In genomic region chr14:61588419-61588901, GRCh38 we compare ENCODE assay signal across 1 cellular context.
TF ChIP-seq lines count a peak whose summit lies in the region.

No MANE protein-coding gene starts in this region.

TF ChIP-seq in HEK293, 187 proteins besides CTCF, POLR2A, EP300 and RAD21 (continued from another document):
- TF ChIP-seq PRDM2 (tag by site-specific recombination; IDR thresholded peaks at IDR 0.05; ENCODE audit: borderline replicate concordance) (no peak), ZNF707 (tag by site-specific recombination; IDR thresholded peaks at IDR 0.05) (no peak), ZSCAN4 (tag by site-specific recombination; IDR thresholded peaks at IDR 0.05) (no peak), ZNF354C (tag by site-specific recombination; IDR thresholded peaks at IDR 0.05; ENCODE audit: borderline replicate concordance, low read depth) (no peak), ZNF274 (IDR thresholded peaks at IDR 0.05; ENCODE audit: low read length) (no peak), ZNF274 (tag by site-specific recombination; IDR thresholded peaks at IDR 0.05; ENCODE audit: borderline replicate concordance) (no peak), ZNF146 (tag by site-specific recombination; IDR thresholded peaks at IDR 0.05) (no peak), ZNF26 (tag by site-specific recombination; IDR thresholded peaks at IDR 0.05) (no peak), ZNF132 (tag by site-specific recombination; IDR thresholded peaks at IDR 0.05; ENCODE audit: borderline replicate concordance) (no peak), ZNF521 (tag by site-specific recombination; IDR thresholded peaks at IDR 0.05) (no peak), ZNF24 (tag by site-specific recombination; IDR thresholded peaks at IDR 0.05) (no peak), ZNF776 (tag by site-specific recombination; IDR thresholded peaks at IDR 0.05; ENCODE audit: borderline replicate concordance) (no peak), YY1 (tag by site-specific recombination; IDR thresholded peaks at IDR 0.05) (no peak), ZNF792 (tag by site-specific recombination; IDR thresholded peaks at IDR 0.05) (no peak), PRDM6 (tag by site-specific recombination; IDR thresholded peaks at IDR 0.05) (peak; percentile 39), ZNF266 (tag by site-specific recombination; IDR thresholded peaks at IDR 0.05; ENCODE audit: low read depth) (no peak), ZNF416 (tag by site-specific recombination; IDR thresholded peaks at IDR 0.05) (no peak), ZNF221 (tag by site-specific recombination; IDR thresholded peaks at IDR 0.05; ENCODE audit: borderline replicate concordance) (no peak), ZNF639 (tag by site-specific recombination; IDR thresholded peaks at IDR 0.05) (no peak), RBAK (tag by site-specific recombination; IDR thresholded peaks at IDR 0.05) (no peak), ZNF645 (tag by site-specific recombination; IDR thresholded peaks at IDR 0.05) (no peak), ZNF37A (tag by site-specific recombination; IDR thresholded peaks at IDR 0.05) (no peak), MYNN (tag by site-specific recombination; IDR thresholded peaks at IDR 0.05; ENCODE audit: borderline replicate concordance) (no peak), ZNF585B (tag by site-specific recombination; IDR thresholded peaks at IDR 0.05) (no peak), AEBP2 (tag by site-specific recombination; IDR thresholded peaks at IDR 0.05; ENCODE audit: borderline replicate concordance) (no peak), ZNF548 (tag by site-specific recombination; IDR thresholded peaks at IDR 0.05) (no peak), ZNF248 (tag by site-specific recombination; IDR thresholded peaks at IDR 0.05) (no peak), ZNF555 (tag by site-specific recombination; conservative IDR thresholded peaks at IDR 0.05) (no peak), ZNF600 (tag by site-specific recombination; IDR thresholded peaks at IDR 0.05) (0 out of 2 replicates have a peak, but pooled peaks have one; percentile 29), ZNF549 (tag by site-specific recombination; IDR thresholded peaks at IDR 0.05) (no peak), ATF2 (tag by site-specific recombination; IDR thresholded peaks at IDR 0.05; ENCODE audit: low read depth) (no peak), ZNF580 (tag by site-specific recombination; IDR thresholded peaks at IDR 0.05) (no peak), ZEB2 (tag by site-specific recombination; IDR thresholded peaks at IDR 0.05) (peak; percentile 16; the same call in 1 of the 2 replicates)
